16 cellular contexts compared by ENCODE assay signal in the genomic region with DNA sequence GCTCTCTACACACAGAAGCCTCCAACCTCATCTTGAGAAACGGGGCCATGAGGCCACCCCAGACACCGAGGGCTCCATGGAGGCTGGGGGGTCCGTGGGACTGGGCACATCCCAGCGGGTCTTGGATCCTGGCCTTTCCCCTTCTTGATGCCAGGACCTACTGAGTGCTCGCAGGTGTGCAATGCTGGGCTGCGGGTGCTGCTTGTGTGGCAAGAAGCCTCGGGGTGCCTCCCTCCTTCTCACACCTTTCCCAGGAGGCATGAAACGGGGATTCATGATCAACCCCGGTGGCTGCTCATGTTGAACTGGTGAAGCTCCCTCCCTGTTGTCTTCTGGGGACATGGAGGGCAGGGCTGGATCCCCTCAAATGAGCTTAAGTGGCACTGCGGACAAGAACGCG. TPM values are rescaled to one million over a fixed set of nuclear protein-coding genes. Genes with fewer than 3 reads are reported as not detected.
A peak's percentile ranks its signal among the peaks of the same experiment; 100 is the strongest.
DNase-seq lines count a peak whose midpoint lies in the region; ATAC-seq and TF ChIP-seq lines count a peak whose summit lies in the region.
"Had no signal": no experiment of that assay in that cellular context is flagged by ENCODE, and none has a peak within 500 bp of the region (broad histone marks: within the 10 kb centered on the region; RNA-seq: fewer than 3 reads in every experiment).

No MANE protein-coding gene starts in this region.

- H3K9me3 Mint-ChIP-seq in activated naive CD8-positive, alpha-beta T cell treated with anti-CD3 and anti-CD28 coated beads, Interleukin-2, amount 10 ng/mL, durations not matched to agents 7 days and 5 days = no peaks in the 10 kb centered on the region
- H3K9me3 Mint-ChIP-seq in activated naive CD8-positive, alpha-beta T cell treated with anti-CD3 and anti-CD28 coated beads for 36 hours = no peaks in the 10 kb centered on the region
- H3K9me3 Mint-ChIP-seq in immature natural killer cell = no peaks in the 10 kb centered on the region
- H3K9me3 Mint-ChIP-seq: activated CD4-positive, alpha-beta T cell treated with anti-CD3 and anti-CD28 coated beads, Interleukin-2, amount 10 ng/mL, durations not matched to agents 24 days and 14 days; activated T-cell treated with anti-CD3 and anti-CD28 coated beads, Interleukin-2, amount 50 U/mL, for 72 hours had no signal

- H3K4me1 Mint-ChIP-seq in activated naive CD8-positive, alpha-beta T cell treated with anti-CD3 and anti-CD28 coated beads, Interleukin-2, amount 10 ng/mL, durations not matched to agents 7 days and 5 days = peaks cover 24% of the 10 kb centered on the region
- H3K4me1 Mint-ChIP-seq in activated naive CD8-positive, alpha-beta T cell treated with anti-CD3 and anti-CD28 coated beads for 36 hours = peaks cover 24% of the 10 kb centered on the region
- peaks cover 36 to 45% of the 10 kb centered on the region in 2 donors for H3K4me1 Mint-ChIP-seq in immature natural killer cell

- peaks cover 25% of the 10 kb centered on the region for H3K4me1 ChIP-seq in SJSA1 (replicated peaks)
- H3K4me1 ChIP-seq in testis = peaks cover 12% of the 10 kb centered on the region

- H3K36me3 Mint-ChIP-seq in activated naive CD8-positive, alpha-beta T cell treated with anti-CD3 and anti-CD28 coated beads, Interleukin-2, amount 10 ng/mL, durations not matched to agents 7 days and 5 days = peaks cover 9% of the 10 kb centered on the region
- peaks cover 13% of the 10 kb centered on the region for H3K36me3 Mint-ChIP-seq in activated naive CD8-positive, alpha-beta T cell treated with anti-CD3 and anti-CD28 coated beads for 36 hours
- H3K36me3 Mint-ChIP-seq in immature natural killer cell = no peaks in the 10 kb centered on the region

- H3K27ac Mint-ChIP-seq in activated naive CD8-positive, alpha-beta T cell treated with anti-CD3 and anti-CD28 coated beads, Interleukin-2, amount 10 ng/mL, durations not matched to agents 7 days and 5 days = no peak overlapping the region
- H3K27ac Mint-ChIP-seq in activated naive CD8-positive, alpha-beta T cell treated with anti-CD3 and anti-CD28 coated beads for 36 hours = no peak overlapping the region
- peak overlapping the region in 1 of 6 donors; percentile 99 for H3K27ac Mint-ChIP-seq in immature natural killer cell
- H3K27ac Mint-ChIP-seq: activated CD4-positive, alpha-beta T cell treated with anti-CD3 and anti-CD28 coated beads, Interleukin-2, amount 10 ng/mL, durations not matched to agents 24 days and 14 days; activated T-cell treated with anti-CD3 and anti-CD28 coated beads, Interleukin-2, amount 50 U/mL, for 72 hours had no signal

- H3K27me3 ChIP-seq in SJSA1 (replicated peaks) (no peaks in the 10 kb centered on the region), testis (no peaks in the 10 kb centered on the region)
- H3K27me3 ChIP-seq: stomach had no signal

- no peaks in the 10 kb centered on the region for H3K9me3 ChIP-seq in SJSA1 (replicated peaks)
- no peaks in the 10 kb centered on the region for H3K9me3 ChIP-seq in testis
- H3K9me3 ChIP-seq: stomach had no signal

- peaks cover 10% of the 10 kb centered on the region; the same call in 1 of the 2 replicates for H3K36me3 ChIP-seq in SJSA1
- H3K36me3 ChIP-seq in testis (ENCODE audit: low read depth, missing control alignments) = no peaks in the 10 kb centered on the region
- H3K36me3 ChIP-seq: stomach had no signal

- POLR2A ChIA-PET in activated naive CD8-positive, alpha-beta T cell treated with anti-CD3 and anti-CD28 coated beads, Interleukin-2, amount 10 ng/mL, durations not matched to agents 7 days and 5 days (lab: Charles Lee) = no interaction called here

- H3K4me3 ChIP-seq in SJSA1 = no peak overlapping the region
- H3K4me3 ChIP-seq in testis = no peak overlapping the region

- 0 out of 2 replicates have a peak overlapping the region, but pooled peaks have one; percentile 1 for H3K27ac ChIP-seq in SJSA1
- peak overlapping the region; percentile 35 to 94 for H3K27ac ChIP-seq in testis

- peak overlapping the region; percentile 100 for H3K4me3 Mint-ChIP-seq in activated naive CD8-positive, alpha-beta T cell treated with anti-CD3 and anti-CD28 coated beads, Interleukin-2, amount 10 ng/mL, durations not matched to agents 7 days and 5 days
- H3K4me3 Mint-ChIP-seq in activated naive CD8-positive, alpha-beta T cell treated with anti-CD3 and anti-CD28 coated beads for 36 hours = no peak overlapping the region
- peak overlapping the region; percentile 27 to 98 (median 60) for H3K4me3 Mint-ChIP-seq in immature natural killer cell

- no peak for TF ChIP-seq POLR2A in testis (IDR thresholded peaks at IDR 0.05)

- intact Hi-C loops in testis (cut with DNase I; ENCODE audit: low total_unique reads) = no loop called here

- DNase-seq in activated naive CD8-positive, alpha-beta T cell treated with anti-CD3 and anti-CD28 coated beads, Interleukin-2, amount 10 ng/mL, durations not matched to agents 7 days and 5 days = no peak
- DNase-seq in activated naive CD8-positive, alpha-beta T cell treated with anti-CD3 and anti-CD28 coated beads for 36 hours = no peak
- DNase-seq in SJSA1 (ENCODE audit: low read depth in 1 of 2, low spot score in 2 of 2) (no peak), immature natural killer cell (no peak), testis (no peak), T-helper 9 cell (no peak)
- DNase-seq: activated CD4-positive, alpha-beta T cell treated with anti-CD3 and anti-CD28 coated beads, Interleukin-2, amount 10 ng/mL, durations not matched to agents 24 days and 14 days; activated T-cell treated with anti-CD3 and anti-CD28 coated beads, Interleukin-2, amount 50 U/mL, for 72 hours; cortex of kidney; NCI-H1436; Right ventricle myocardium superior; stomach had no signal

- no peak for TF ChIP-seq CTCF in testis (IDR thresholded peaks at IDR 0.05)

- H3K27me3 Mint-ChIP-seq in activated naive CD8-positive, alpha-beta T cell treated with anti-CD3 and anti-CD28 coated beads, Interleukin-2, amount 10 ng/mL, durations not matched to agents 7 days and 5 days = peaks cover 13% of the 10 kb centered on the region
- H3K27me3 Mint-ChIP-seq in activated naive CD8-positive, alpha-beta T cell treated with anti-CD3 and anti-CD28 coated beads for 36 hours = peaks cover 11% of the 10 kb centered on the region
- peaks cover 19 to 35% (median 20%) of the 10 kb centered on the region in 3 donors for H3K27me3 Mint-ChIP-seq in immature natural killer cell (ENCODE audit: low read depth in 3 of 3)

- ATAC-seq in activated naive CD8-positive, alpha-beta T cell treated with anti-CD3 and anti-CD28 coated beads, Interleukin-2, amount 10 ng/mL, durations not matched to agents 7 days and 5 days (ENCODE audit: low read depth) = no peak
- no peak for ATAC-seq in HG02852 (IDR thresholded peaks at IDR 0.05; ENCODE audit: unreplicated experiment)
- ATAC-seq in GM21717 (IDR thresholded peaks at IDR 0.05; ENCODE audit: unreplicated experiment) = no peak
- ATAC-seq: activated T-cell treated with anti-CD3 and anti-CD28 coated beads, Interleukin-2, amount 50 U/mL, for 72 hours; esophagus mucosa had no signal

- 31 to 64% methylated on average over 7 to 12 of the region's 12 CpGs for WGBS in testis, 2 donors

RNA-seq across cellular contexts. Expression of a gene that starts 2.0 kb away (rescaled TPM):
- 10 to 100 TPM; 89.3 to 91.9 TPM for total RNA-seq in activated naive CD8-positive, alpha-beta T cell treated with anti-CD3 and anti-CD28 coated beads, Interleukin-2, amount 10 ng/mL, durations not matched to agents 7 days and 5 days
- total RNA-seq in activated naive CD8-positive, alpha-beta T cell treated with anti-CD3 and anti-CD28 coated beads for 36 hours = 10 to 100 TPM; 75.5 to 80.4 TPM
- total RNA-seq in SJSA1 (2014; rRNA removed; shearing (Covaris generic)) = 52.8 and 109 TPM in 2 replicates
- polyA plus RNA-seq in immature natural killer cell = 1 to 10 TPM in 1 of 3 donors, under 1 TPM in 2; 0.30 to 1.2 (median 0.35) TPM
- total RNA-seq in testis = 10 to 100 TPM; 50.5 to 72.9 TPM
- 70.0 TPM for polyA plus RNA-seq in testis (ENCODE audit: insufficient read depth, low read depth, low replicate concordance)

RNA-seq across cellular contexts. Expression of a gene that starts 52.5 kb away (rescaled TPM):
- total RNA-seq in activated naive CD8-positive, alpha-beta T cell treated with anti-CD3 and anti-CD28 coated beads, Interleukin-2, amount 10 ng/mL, durations not matched to agents 7 days and 5 days = not detected
- not detected for total RNA-seq in activated naive CD8-positive, alpha-beta T cell treated with anti-CD3 and anti-CD28 coated beads for 36 hours
- total RNA-seq in SJSA1 (2014; rRNA removed; shearing (Covaris generic)) = not detected in 2 replicates
- polyA plus RNA-seq in immature natural killer cell = not detected
- total RNA-seq in testis = 1 to 10 TPM; 5.3 to 7.9 TPM
- 4.9 TPM for polyA plus RNA-seq in testis (ENCODE audit: insufficient read depth, low read depth, low replicate concordance)
- total RNA-seq: esophagus mucosa, Right ventricle myocardium superior had no signal
- polyA plus RNA-seq: AG04450 had no signal
